8 cellular contexts compared by ENCODE assay signal in genomic region chr11:10878408-10879214, GRCh38. TPM values are rescaled to one million over a fixed set of nuclear protein-coding genes. Genes with fewer than 3 reads are reported as not detected.
A peak's percentile ranks its signal among the peaks of the same experiment; 100 is the strongest.
DNase-seq lines count a peak whose midpoint lies in the region; ATAC-seq and TF ChIP-seq lines count a peak whose summit lies in the region.

No MANE protein-coding gene starts in this region.

- H4K12ac ChIP-seq in trophoblast cell (ENCODE audit: low read depth, low read length): no peak overlapping the region

- peaks cover 2% of the 10 kb centered on the region for H3K9me3 ChIP-seq in trophoblast cell (ENCODE audit: insufficient read depth, low read depth, low read length)

- H3K36me3 ChIP-seq in trophoblast cell (ENCODE audit: control insufficient read depth in 1 of 2, insufficient read depth in 2 of 2, low read length in 2 of 2): no peaks in the 10 kb centered on the region

- H3K4me3 ChIP-seq in fibroblast of the aortic adventitia (ENCODE audit: low read depth, low read length) (no peak overlapping the region), trophoblast cell (ENCODE audit: low read depth, low read length) (no peak overlapping the region)

- ATAC-seq in HG03108 (IDR thresholded peaks at IDR 0.05; ENCODE audit: unreplicated experiment): no peak
- no peak for ATAC-seq in GM18867 (IDR thresholded peaks at IDR 0.05; ENCODE audit: unreplicated experiment)

- H2BK12ac ChIP-seq in trophoblast cell (ENCODE audit: low read length): no peak overlapping the region

- H4K91ac ChIP-seq in trophoblast cell (ENCODE audit: low read depth, low read length): no peak overlapping the region

- no peak overlapping the region for H3K27ac ChIP-seq in trophoblast cell (ENCODE audit: low read depth, low read length)

- no peak overlapping the region for H3K4me2 ChIP-seq in trophoblast cell (ENCODE audit: low read length)

- H3K23ac ChIP-seq in trophoblast cell (ENCODE audit: low read length): no peak overlapping the region

- H3K79me2 ChIP-seq in trophoblast cell (ENCODE audit: control insufficient read depth, insufficient read depth, low read length, poor library complexity): no peaks in the 10 kb centered on the region

- H2BK120ac ChIP-seq in trophoblast cell (ENCODE audit: insufficient read depth, low read length, poor library complexity): peak overlapping the region; percentile 2

- H3K27me3 ChIP-seq in trophoblast cell (ENCODE audit: insufficient read depth, low read length): no peaks in the 10 kb centered on the region

- TF ChIP-seq CTCF in LNCAP (IDR thresholded peaks at IDR 0.05) (peak; percentile 74), fibroblast of the aortic adventitia (IDR thresholded peaks at IDR 0.05; ENCODE audit: insufficient read depth, low read length) (peak; percentile 90)

- peak overlapping the region; percentile 50 for H2AFZ ChIP-seq in trophoblast cell (ENCODE audit: insufficient read depth, low read length, poor library complexity)

- peak; percentile 59 for DNase-seq in activated CD8-positive, alpha-beta memory T cell treated with anti-CD3 and anti-CD28 coated beads for 24 hours
- DNase-seq in activated CD8-positive, alpha-beta memory T cell treated with anti-CD3 and anti-CD28 coated beads, Interleukin-2, amount 50 U/mL, for 4 hours: no peak
- DNase-seq in SW480 (ENCODE audit: low spot score) (peak; percentile 65), fibroblast of the aortic adventitia (ENCODE audit: low read depth) (peak; percentile 82), trophoblast cell (peak in 1 of 2 donors; percentile 59)

- H3K4ac ChIP-seq in trophoblast cell (ENCODE audit: low read depth, low read length): no peak overlapping the region

- H3K14ac ChIP-seq in trophoblast cell (ENCODE audit: low read length): no peak overlapping the region

- peaks cover 2% of the 10 kb centered on the region for H3K79me1 ChIP-seq in trophoblast cell (ENCODE audit: low read length)

- H2AK5ac ChIP-seq in trophoblast cell (ENCODE audit: low read length): no peak overlapping the region

- H3K18ac ChIP-seq in trophoblast cell (ENCODE audit: low read length): no peak overlapping the region

- no peak overlapping the region for H2BK5ac ChIP-seq in trophoblast cell (ENCODE audit: low read depth, low read length, poor library complexity)

- no CpG with 5 or more reads among the region's 7 CpGs for WGBS in trophoblast cell (ENCODE audit: extremely low coverage, insufficient coverage, insufficient read length)

- H4K8ac ChIP-seq in trophoblast cell (ENCODE audit: low read depth, low read length): peak overlapping the region; percentile 30

- H3K4me1 ChIP-seq in trophoblast cell (ENCODE audit: control insufficient read depth in 1 of 2, insufficient read depth in 2 of 2, low read length in 2 of 2): no peaks in the 10 kb centered on the region

- H3K9ac ChIP-seq in trophoblast cell (ENCODE audit: low read length): no peak overlapping the region

RNA-seq across cellular contexts. Expression of gene ZBED5, which starts 20.8 kb away (rescaled TPM):
- total RNA-seq in fibroblast of the aortic adventitia (ENCODE audit: low replicate concordance): 30.3 and 60.6 TPM in 2 replicates
- 22.2 and 22.5 TPM in 2 replicates for polyA plus RNA-seq in trophoblast cell (2013)
